ENCODE assay signal across 21 cellular contexts in the genomic region with DNA sequence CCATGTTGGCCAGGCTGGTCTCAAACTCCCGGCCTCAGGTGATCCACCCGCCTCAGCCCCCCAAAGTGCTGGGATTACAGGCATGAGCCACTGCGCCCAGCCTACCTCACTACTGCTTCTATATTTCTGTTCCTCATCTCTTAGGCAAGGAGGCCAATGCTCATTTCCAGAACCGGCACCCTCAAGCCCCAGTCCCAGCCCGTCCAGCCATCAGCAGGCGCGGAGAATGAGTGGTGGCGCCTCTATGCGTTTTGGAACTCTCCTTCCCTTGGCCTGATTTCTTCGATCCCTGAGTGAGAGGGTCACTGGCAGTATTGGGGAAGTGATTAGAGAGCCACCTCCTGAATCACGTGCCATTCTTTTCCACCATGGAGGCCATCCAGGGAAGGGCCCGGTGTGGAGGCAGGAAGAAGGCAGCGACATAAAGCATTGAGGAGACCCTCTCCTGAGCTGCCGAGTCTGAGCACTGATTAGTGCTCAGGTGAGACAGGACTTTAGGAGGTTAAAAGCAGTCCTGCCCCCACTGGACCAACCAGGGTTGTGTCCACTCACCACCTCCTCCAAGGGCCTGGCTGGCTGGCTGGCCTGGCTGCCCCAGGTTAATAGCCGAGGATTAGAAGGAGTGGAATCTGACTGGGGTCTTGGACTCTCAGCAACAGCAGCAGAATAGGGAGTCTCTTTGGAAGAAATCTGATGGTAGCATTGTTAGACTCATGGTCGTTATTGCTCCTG. TPM values are rescaled to one million over a fixed set of nuclear protein-coding genes. Genes with fewer than 3 reads are reported as not detected.
A peak's percentile ranks its signal among the peaks of the same experiment; 100 is the strongest.
DNase-seq lines count a peak whose midpoint lies in the region; ATAC-seq, FAIRE-seq and TF ChIP-seq lines count a peak whose summit lies in the region.
"Had no signal": no experiment of that assay in that cellular context is flagged by ENCODE, and none has a peak within 500 bp of the region (broad histone marks: within the 10 kb centered on the region; RNA-seq: fewer than 3 reads in every experiment).

No MANE protein-coding gene starts in this region.

- no peaks in the 10 kb centered on the region for H3K23me2 ChIP-seq in H1 (ENCODE audit: low read depth, low read length)

- H3K4me1 ChIP-seq in H1 (replicated peaks in 1 of 4; ENCODE audit: control insufficient read depth in 3 of 4, insufficient read depth in 4 of 4, low read length in 3 of 4) = peaks cover 3 to 27% (median 15%) of the 10 kb centered on the region in 4 experiments

- 91% methylated on average over 16 of the region's 16 CpGs; no CpG with 5 or more reads in 1 of the 2 experiments for WGBS in H1 (ENCODE audit: extremely low coverage in 1 of 2, insufficient coverage in 1 of 2, insufficient read length in 1 of 2, insufficient replicate concordance in 2 of 2, low coverage in 1 of 2, low lambda C conversion rate in 2 of 2, missing lambda C conversion rate in 1 of 2), 2 experiments

- no peak for FAIRE-seq in H1 (lab: Jason Lieb, UNC)
- FAIRE-seq: D721Med, G401.6, GM12891, H54, HepG2, HTR-8/SVneo had no signal

- no peak overlapping the region for H3K4me3 Mint-ChIP-seq in activated naive CD8-positive, alpha-beta T cell treated with anti-CD3 and anti-CD28 coated beads for 36 hours
- no peak overlapping the region for H3K4me3 Mint-ChIP-seq in activated naive CD8-positive, alpha-beta T cell treated with anti-CD3 and anti-CD28 coated beads, Interleukin-2, amount 50 U/mL, for 24 hours
- H3K4me3 Mint-ChIP-seq: CD4-positive, alpha-beta memory T cell had no signal

- H3K4me1 Mint-ChIP-seq in activated naive CD8-positive, alpha-beta T cell treated with anti-CD3 and anti-CD28 coated beads for 36 hours = no peaks in the 10 kb centered on the region
- no peaks in the 10 kb centered on the region for H3K4me1 Mint-ChIP-seq in activated naive CD8-positive, alpha-beta T cell treated with anti-CD3 and anti-CD28 coated beads, Interleukin-2, amount 50 U/mL, for 24 hours
- H3K4me1 Mint-ChIP-seq: CD4-positive, alpha-beta memory T cell had no signal

- H2BK15ac ChIP-seq in H1 (ENCODE audit: low read length) = no peak overlapping the region

- intact Hi-C loops in posterior vena cava (cut with DNase I) = no loop called here

- H4K8ac ChIP-seq in H1 (ENCODE audit: extremely low read depth, insufficient read depth, low read length) = no peak overlapping the region

- ATAC-seq in activated naive CD8-positive, alpha-beta T cell treated with anti-CD3 and anti-CD28 coated beads, Interleukin-2, amount 50 U/mL, for 24 hours = no peak
- ATAC-seq: HCT116, HepG2 had no signal

- TF ChIP-seq EP300 in H1 (IDR thresholded peaks at IDR 0.05; ENCODE audit: borderline replicate concordance in 1 of 2, low read depth in 2 of 2, low read length in 2 of 2) = no peak

- no peaks in the 10 kb centered on the region for H3K36me3 Mint-ChIP-seq in activated naive CD8-positive, alpha-beta T cell treated with anti-CD3 and anti-CD28 coated beads for 36 hours
- no peaks in the 10 kb centered on the region for H3K36me3 Mint-ChIP-seq in activated naive CD8-positive, alpha-beta T cell treated with anti-CD3 and anti-CD28 coated beads, Interleukin-2, amount 50 U/mL, for 24 hours (ENCODE audit: low read depth)
- H3K36me3 Mint-ChIP-seq: CD4-positive, alpha-beta memory T cell had no signal

- no peak for TF ChIP-seq POLR2A in H1 (IDR thresholded peaks at IDR 0.05; ENCODE audit: control extremely low read depth in 1 of 2, low read depth in 2 of 2, low read length in 2 of 2)

- no peak overlapping the region for H3K4ac ChIP-seq in H1 (replicated peaks; ENCODE audit: insufficient read length, low read depth, low read length)

- H3K27me3 ChIP-seq in H1 (replicated peaks in 1 of 4; ENCODE audit: control insufficient read depth in 3 of 4, extremely low read depth in 1 of 4, insufficient read depth in 3 of 4, low read length in 3 of 4) = peaks cover 0 to under 1% (median 0%) of the 10 kb centered on the region in 4 experiments; a peak in 2 of 7 replicates

- H2BK5ac ChIP-seq in H1 (ENCODE audit: low read depth, low read length) = no peak overlapping the region

- no peak overlapping the region for H2BK20ac ChIP-seq in H1 (ENCODE audit: low read length)

- H3K27ac ChIP-seq in H1 (ENCODE audit: low read depth, low read length) = no peak overlapping the region
- H3K27ac ChIP-seq: BLaER1 treated with 17β-estradiol and CSF1 and Interleukin-3, amounts not matched to agents 10 nM and 100 nM had no signal

- H2BK120ac ChIP-seq in H1 (replicated peaks; ENCODE audit: low read depth, low read length) = no peak overlapping the region

- H3K56ac ChIP-seq in H1 (replicated peaks; ENCODE audit: insufficient read length, low read depth, low read length) = no peak overlapping the region

- no peaks in the 10 kb centered on the region for H3K9me3 ChIP-seq in H1 (ENCODE audit: insufficient read depth in 2 of 2, low read depth in 1 of 2, low read length in 1 of 2)
- H3K9me3 ChIP-seq: BLaER1 treated with 17β-estradiol and CSF1 and Interleukin-3, amounts not matched to agents 10 nM and 100 nM had no signal

- no peak overlapping the region for H2AK5ac ChIP-seq in H1 (ENCODE audit: low read depth, low read length)

- H2BK12ac ChIP-seq in H1 (ENCODE audit: low read depth, low read length) = no peak overlapping the region

- peaks cover 49% of the 10 kb centered on the region for H3K27me3 Mint-ChIP-seq in activated naive CD8-positive, alpha-beta T cell treated with anti-CD3 and anti-CD28 coated beads for 36 hours
- H3K27me3 Mint-ChIP-seq in activated naive CD8-positive, alpha-beta T cell treated with anti-CD3 and anti-CD28 coated beads, Interleukin-2, amount 50 U/mL, for 24 hours = peaks cover 37% of the 10 kb centered on the region

- H4K20me1 ChIP-seq in H1 (replicated peaks in 1 of 2; ENCODE audit: control insufficient read depth in 1 of 2, insufficient read depth in 2 of 2, low read length in 2 of 2) = no peaks in the 10 kb centered on the region

- CTCF ChIA-PET in H1 (lab: Charles Lee; ENCODE audit: partially characterized antibody) = interaction anchor here (0.7 to 2.7 kb wide), 5 partner anchors 9 to 140 kb away, joined by 3 to 6 read pairs (median 4); a partner anchor contains a TSS

- no peak overlapping the region for H4K5ac ChIP-seq in H1 (ENCODE audit: insufficient read length, low read depth, low read length)

- H3K14ac ChIP-seq in H1 (ENCODE audit: insufficient read length) = no peak overlapping the region

- no peaks in the 10 kb centered on the region for H3K9me3 Mint-ChIP-seq in activated naive CD8-positive, alpha-beta T cell treated with anti-CD3 and anti-CD28 coated beads for 36 hours
- H3K9me3 Mint-ChIP-seq in activated naive CD8-positive, alpha-beta T cell treated with anti-CD3 and anti-CD28 coated beads, Interleukin-2, amount 50 U/mL, for 24 hours = no peaks in the 10 kb centered on the region

- no peak overlapping the region for H3K18ac ChIP-seq in H1 (ENCODE audit: extremely low read depth, low read length)

- no peaks in the 10 kb centered on the region for H3K79me2 ChIP-seq in H1 (ENCODE audit: control insufficient read depth in 1 of 2, insufficient read depth in 2 of 2, low read length in 2 of 2)

- no peak overlapping the region for H3K4me2 ChIP-seq in H1 (ENCODE audit: insufficient read depth in 1 of 2, low read depth in 2 of 2, low read length in 2 of 2)
- H3K4me2 ChIP-seq: BLaER1 treated with 17β-estradiol and CSF1 and Interleukin-3, amounts not matched to agents 10 nM and 100 nM had no signal

- H4K91ac ChIP-seq in H1 (replicated peaks; ENCODE audit: insufficient read length, low read length) = peak overlapping the region; percentile 64

- no peak overlapping the region for H3K4me3 ChIP-seq in H1 (ENCODE audit: extremely low read depth in 1 of 4, insufficient read depth in 2 of 4, low read depth in 3 of 4, low read length in 4 of 4)
- H3K4me3 ChIP-seq: BLaER1 treated with 17β-estradiol and CSF1 and Interleukin-3, amounts not matched to agents 10 nM and 100 nM had no signal

- peak overlapping the region; percentile 29 for H3K27ac Mint-ChIP-seq in activated naive CD8-positive, alpha-beta T cell treated with anti-CD3 and anti-CD28 coated beads for 36 hours
- no peak overlapping the region for H3K27ac Mint-ChIP-seq in activated naive CD8-positive, alpha-beta T cell treated with anti-CD3 and anti-CD28 coated beads, Interleukin-2, amount 50 U/mL, for 24 hours
- H3K27ac Mint-ChIP-seq: CD4-positive, alpha-beta memory T cell had no signal

- H3K36me3 ChIP-seq in H1 (ENCODE audit: control insufficient read depth in 2 of 4, insufficient read depth in 4 of 4, low read length in 3 of 4) = no peaks in the 10 kb centered on the region
- H3K36me3 ChIP-seq: BLaER1 treated with 17β-estradiol and CSF1 and Interleukin-3, amounts not matched to agents 10 nM and 100 nM had no signal

- H3K23ac ChIP-seq in H1 (ENCODE audit: insufficient read length) = no peak overlapping the region

- no peak for DNase-seq in activated naive CD8-positive, alpha-beta T cell treated with anti-CD3 and anti-CD28 coated beads for 36 hours
- DNase-seq in activated naive CD8-positive, alpha-beta T cell treated with anti-CD3 and anti-CD28 coated beads, Interleukin-2, amount 50 U/mL, for 24 hours = no peak
- DNase-seq in H1 (ENCODE audit: low read depth in 1 of 2, low spot score in 2 of 2) (no peak), posterior vena cava (ENCODE audit: low spot score) (peak; percentile 57), cortex of kidney (lab: John Stamatoyannopoulos, UW) (no peak), GOT3 (lab: John Stamatoyannopoulos, UW) (no peak), NCI-H82 (lab: John Stamatoyannopoulos, UW) (no peak)
- DNase-seq: ACHN; CD4-positive, alpha-beta memory T cell; DMS153; DMS79 treated with DMSO at 0.1 percent for 48 hours; EL had no signal

- TF ChIP-seq CTCF in H1 (IDR thresholded peaks at IDR 0.05; ENCODE audit: control extremely low read depth in 1 of 3, insufficient read depth in 1 of 3, low read depth in 1 of 3, low read length in 3 of 3) = no peak

- TF ChIP-seq RAD21 in H1 (IDR thresholded peaks at IDR 0.05 in 1 of 2, conservative IDR thresholded peaks at IDR 0.05 in 1 of 2; ENCODE audit: low read depth in 2 of 2, low read length in 2 of 2) = no peak

- no peak overlapping the region for H3K9ac ChIP-seq in H1 (replicated peaks in 1 of 4; ENCODE audit: extremely low read depth in 1 of 4, low read depth in 3 of 4, low read length in 3 of 4)
- H3K9ac ChIP-seq: BLaER1 treated with 17β-estradiol and CSF1 and Interleukin-3, amounts not matched to agents 10 nM and 100 nM had no signal

- POLR2A ChIA-PET in H1 (lab: Charles Lee; ENCODE audit: partially characterized antibody) = no interaction called here

- H2AFZ ChIP-seq in H1 (ENCODE audit: low read length) = no peak overlapping the region

- no peaks in the 10 kb centered on the region for H3K79me1 ChIP-seq in H1 (ENCODE audit: low read depth, low read length)

RNA-seq across cellular contexts. Expression of a gene that starts 8.7 kb away (rescaled TPM):
- total RNA-seq in activated naive CD8-positive, alpha-beta T cell treated with anti-CD3 and anti-CD28 coated beads for 36 hours = under 1 TPM; 0.40 to 0.43 TPM
- total RNA-seq in H1 (2021; fragmentation: NEBNext Ultra II Directional; extraction: Animal tissue kit (Norgen Biotek cat#: 25700)) = 2.4 and 2.9 TPM in 2 replicates
- 1.2 and 2.2 TPM in 2 replicates for polyA plus RNA-seq in H1 (2011; rRNA removed)
- polyA plus RNA-seq in H1 (2011; cell fraction: cytosol; rRNA removed) = 1.1 TPM
- polyA plus RNA-seq in H1 (2011; cell fraction: nucleus; rRNA removed) = 3.3 TPM
- 1.5 to 1.8 TPM (median 1.6 TPM) in 4 replicates for polyA plus RNA-seq in H1 (2012, experiment 1 of 2)
- 0.89 TPM for polyA plus RNA-seq in H1 (2012, experiment 2 of 2)
- polyA plus RNA-seq in H1 (2013, experiment 1 of 2) = 2.0 TPM
- 2.2 TPM for polyA plus RNA-seq in H1 (2013, experiment 2 of 2)
- polyA minus RNA-seq in H1 (2011; rRNA and poly(A)+ RNA removed) = 2.3 and 4.4 TPM in 2 replicates
- 2.8 TPM for polyA minus RNA-seq in H1 (2011; cell fraction: cytosol; rRNA and poly(A)+ RNA removed)
- polyA minus RNA-seq in H1 (2011; cell fraction: nucleus; rRNA and poly(A)+ RNA removed) = 4.5 TPM
- under 1 TPM in 1 of 2 donors, not detected in 1; 0.19 TPM for total RNA-seq in posterior vena cava
- total RNA-seq: A172; CD4-positive, alpha-beta memory T cell had no signal
